In the genomic region with DNA sequence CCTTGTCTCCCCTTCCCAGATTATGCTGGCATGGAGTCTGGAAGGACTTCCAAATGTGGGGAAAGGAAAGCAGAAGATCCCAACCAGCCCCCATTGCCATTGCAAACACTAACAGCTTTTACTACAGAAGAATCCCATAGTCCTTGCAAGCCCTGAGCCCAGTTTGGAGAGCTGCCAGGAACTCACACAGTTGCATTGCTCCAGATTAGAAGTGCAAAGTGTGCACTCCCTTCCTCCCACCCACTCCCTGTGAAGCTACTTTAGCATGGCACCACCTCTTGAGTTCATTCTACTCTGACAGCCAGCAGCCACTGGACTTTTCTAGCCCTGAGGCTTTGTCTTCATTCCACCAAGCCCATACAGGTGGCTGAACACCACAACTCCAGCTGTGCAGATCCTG, we compare ENCODE assay signal across 25 cellular contexts.
"Had no signal": no experiment of that assay in that cellular context is flagged by ENCODE, and none has a peak within 500 bp of the region (broad histone marks: within the 10 kb centered on the region; RNA-seq: fewer than 3 reads in every experiment).

No MANE protein-coding gene starts in this region.

- H3K27me3 Mint-ChIP-seq: naive B cell; stimulated activated memory B cell treated with anti-CD40 and anti-IgM and Interleukin-4, amounts not matched to agents 10 μg/mL and 1 μg/mL and 100 μg/mL, for 72 hours; stimulated activated naive CD8-positive, alpha-beta T cell treated with anti-CD3 and anti-CD28 coated beads, Interleukin-15, Interleukin-2, amounts not matched to agents 100 ng/mL and 50 ng/mL, for 24 hours had no signal

- H3K27ac Mint-ChIP-seq: mesothelial cell of epicardium; naive B cell; natural killer cell treated with Interleukin-12 subunit alpha and Interleukin-12 subunit beta and Interleukin-15 and Interleukin-18, amount 100 ng/mL, for 72 hours; stimulated activated memory B cell treated with anti-CD40 and anti-IgM and Interleukin-4, amounts not matched to agents 10 μg/mL and 1 μg/mL and 100 μg/mL, for 72 hours; stimulated activated naive CD8-positive, alpha-beta T cell treated with anti-CD3 and anti-CD28 coated beads, Interleukin-15, Interleukin-2, amounts not matched to agents 100 ng/mL and 50 ng/mL, for 24 hours had no signal

- H3K4me1 ChIP-seq: esophagus squamous epithelium, heart right ventricle, left lung, pancreas, sigmoid colon, spleen, suprapubic skin, tibial artery, upper lobe of left lung had no signal

- DNase-seq: dermis blood vessel endothelial cell; effector memory CD4-positive, alpha-beta T cell; esophagus squamous epithelium; foreskin melanocyte; glutamatergic neuron; heart right ventricle; left lung; mesenchymal stem cell; mucosa of descending colon; naive B cell; retina; sigmoid colon; spleen; stimulated activated CD4-positive, alpha-beta T cell treated with anti-CD3 and anti-CD28 coated beads, Interleukin-4, amount 100 ng/mL, for 4 hours; tibial artery; upper lobe of left lung had no signal

- H3K4me3 ChIP-seq: coronary artery, esophagus squamous epithelium, heart right ventricle, left lung, mucosa of descending colon, pancreas, sigmoid colon, spleen, suprapubic skin, tibial artery, upper lobe of left lung had no signal

- H3K27ac ChIP-seq: coronary artery, esophagus squamous epithelium, heart right ventricle, left lung, neutrophil, pancreas, sigmoid colon, spleen, suprapubic skin, tibial artery, upper lobe of left lung had no signal

- H3K36me3 Mint-ChIP-seq: mesothelial cell of epicardium had no signal

- H3K4me1 Mint-ChIP-seq: naive B cell; neural crest cell; stimulated activated memory B cell treated with anti-CD40 and anti-IgM and Interleukin-4, amounts not matched to agents 10 μg/mL and 1 μg/mL and 100 μg/mL, for 72 hours had no signal

- H3K36me3 ChIP-seq: esophagus squamous epithelium, heart right ventricle, left lung, neutrophil, pancreas, sigmoid colon, spleen, suprapubic skin, tibial artery, upper lobe of left lung had no signal

- H3K27me3 ChIP-seq: esophagus squamous epithelium, heart right ventricle, left lung, neutrophil, pancreas, sigmoid colon, spleen, suprapubic skin, tibial artery, upper lobe of left lung had no signal

- H3K4me3 Mint-ChIP-seq: mesothelial cell of epicardium; naive B cell; natural killer cell treated with Interleukin-12 subunit alpha and Interleukin-12 subunit beta and Interleukin-15 and Interleukin-18, amount 100 ng/mL, for 72 hours; neural crest cell; stimulated activated memory B cell treated with anti-CD40 and anti-IgM and Interleukin-4, amounts not matched to agents 10 μg/mL and 1 μg/mL and 100 μg/mL, for 72 hours; stimulated activated naive CD8-positive, alpha-beta T cell treated with anti-CD3 and anti-CD28 coated beads, Interleukin-15, Interleukin-2, amounts not matched to agents 100 ng/mL and 50 ng/mL, for 24 hours had no signal
